7 cellular contexts compared by ENCODE assay signal in the genomic region with DNA sequence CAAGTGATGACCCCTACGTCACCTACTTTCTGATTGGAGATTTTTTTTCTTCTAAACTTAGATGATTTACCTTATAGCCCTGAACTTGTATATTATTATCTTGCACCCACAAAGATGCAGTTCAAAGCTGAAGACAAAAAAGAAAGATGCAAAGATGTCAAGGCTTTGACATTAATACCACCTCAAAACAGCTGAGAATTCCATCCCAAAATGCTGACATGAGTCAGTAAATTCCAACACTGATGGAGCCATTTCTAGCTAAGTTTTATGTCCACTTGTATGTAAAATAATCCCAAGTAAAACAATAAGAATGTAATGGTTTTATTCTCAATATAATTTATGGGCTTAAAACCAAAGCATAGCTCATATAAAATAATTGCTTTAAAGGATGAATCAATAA.
"Had no signal": no experiment of that assay in that cellular context is flagged by ENCODE, and none has a peak within 500 bp of the region (broad histone marks: within the 10 kb centered on the region; RNA-seq: fewer than 3 reads in every experiment).

No MANE protein-coding gene starts in this region.

- H3K4me3 Mint-ChIP-seq: GM23338, H9, IgD-negative memory B cell had no signal

- H3K36me3 Mint-ChIP-seq: IgD-negative memory B cell had no signal

- H3K4me2 ChIP-seq: GM23338 had no signal

- H3K27ac Mint-ChIP-seq: GM23338, H9, IgD-negative memory B cell had no signal

- H3K9me3 Mint-ChIP-seq: GM23338, H9 had no signal

- H3K27ac ChIP-seq: HL-60 had no signal

- H3K4me1 Mint-ChIP-seq: GM23338, H9, IgD-negative memory B cell had no signal

- FAIRE-seq: H1, HepG2 had no signal

- DNase-seq: H9, KBM-7 had no signal

- H3K4me3 ChIP-seq: GM23338 had no signal

- H3K27me3 Mint-ChIP-seq: IgD-negative memory B cell had no signal

- H2AFZ ChIP-seq: GM23338 had no signal
